In genomic region chr7:69786130-69786529, GRCh38 we compare ENCODE assay signal across 5 cellular contexts.
TF ChIP-seq lines count a peak whose summit lies in the region.

No MANE protein-coding gene starts in this region.

TF ChIP-seq in A549, 52 proteins besides CTCF, POLR2A, EP300 and RAD21:
- peak; percentile 86 for TF ChIP-seq MAFK (IDR thresholded peaks at IDR 0.05; ENCODE audit: partially characterized antibody)

TF ChIP-seq in IMR-90, 13 proteins besides CTCF, POLR2A, EP300 and RAD21:
- peak; percentile 37 for TF ChIP-seq MAFK (IDR thresholded peaks at IDR 0.05; ENCODE audit: low read depth, low read length)

TF ChIP-seq in WTC11, 78 proteins besides CTCF, POLR2A, EP300 and RAD21:
- TF ChIP-seq NFYB (CRISPR knock-in tag; conservative IDR thresholded peaks at IDR 0.05; ENCODE audit: low read depth): peak; percentile 36; the same call in 1 of the 2 replicates

TF ChIP-seq in K562, 482 proteins besides CTCF, POLR2A, EP300 and RAD21:
- peak; percentile 35; the same call in 1 of the 2 replicates for TF ChIP-seq ZNF316 (IDR thresholded peaks at IDR 0.05)

TF ChIP-seq in HepG2, 621 proteins besides CTCF, POLR2A, EP300 and RAD21:
- TF ChIP-seq MAFF (IDR thresholded peaks at IDR 0.05; ENCODE audit: low read depth, low read length): peak; percentile 59; the same call in 1 of the 2 replicates
- TF ChIP-seq MAFK (conservative IDR thresholded peaks at IDR 0.05 in 1 of 2, IDR thresholded peaks at IDR 0.05 in 1 of 2; ENCODE audit: low read length in 2 of 2): peak; percentile 56 to 74; a peak in 2 of 4 replicates
